ENCODE assay signal across 8 cellular contexts in genomic region chr18:5057348-5058012, GRCh38.
DNase-seq lines count a peak whose midpoint lies in the region; ATAC-seq and TF ChIP-seq lines count a peak whose summit lies in the region.

No MANE protein-coding gene starts in this region.

- no peaks in the 10 kb centered on the region for H3K9me3 Mint-ChIP-seq in activated naive CD8-positive, alpha-beta T cell treated with anti-CD3 and anti-CD28 coated beads, Interleukin-2, amount 50 U/mL, for 24 hours

- TF ChIP-seq CTCF in KMS-11 (conservative IDR thresholded peaks at IDR 0.05; ENCODE audit: low read depth, low read length), result peak; percentile 87
- peak; percentile 54 to 77 for TF ChIP-seq CTCF in right atrium auricular region (IDR thresholded peaks at IDR 0.05)
- TF ChIP-seq CTCF in gastrocnemius medialis (IDR thresholded peaks at IDR 0.05 in 4 of 5, conservative IDR thresholded peaks at IDR 0.05 in 1 of 5), result peak in 4 of 5 experiments; percentile 24 to 64 (median 44)

- in situ Hi-C loops in gastrocnemius medialis (cut with MboI; ENCODE audit: low sequenced_read_pairs in 4 of 4), result loop anchor here in 3 of 4 donors (5.0 to 25.0 kb wide), 2 partner anchors 945 kb away; no protein-coding TSS in a partner anchor

- DNase-seq in EL (peak; percentile 16), RPMI7951 (ENCODE audit: low read depth) (peak; percentile 31), right atrium auricular region (ENCODE audit: low spot score) (peak; percentile 69), gastrocnemius medialis (peak; percentile 14 to 17)
- DNase-seq in activated naive CD8-positive, alpha-beta T cell treated with anti-CD3 and anti-CD28 coated beads, Interleukin-2, amount 50 U/mL, for 24 hours, result peak; percentile 63

- intact Hi-C loops in gastrocnemius medialis (cut with DNase I; ENCODE audit: low total_unique reads), result no loop called here

- H3K36me3 ChIP-seq in KMS-11 (ENCODE audit: insufficient read depth) (no peaks in the 10 kb centered on the region), right atrium auricular region (no peaks in the 10 kb centered on the region), gastrocnemius medialis (no peaks in the 10 kb centered on the region)

- H2AFZ ChIP-seq in KMS-11 (ENCODE audit: low read depth), result peak overlapping the region; percentile 8; the same call in 1 of the 2 replicates

- H3K4me3 ChIP-seq in KMS-11 (IDR thresholded peaks at IDR 0.05; ENCODE audit: insufficient read depth, low read depth, low read length) (no peak overlapping the region), right atrium auricular region (no peak overlapping the region), gastrocnemius medialis (no peak overlapping the region)

- no peaks in the 10 kb centered on the region for H4K20me1 ChIP-seq in KMS-11 (ENCODE audit: insufficient read depth)

- no peaks in the 10 kb centered on the region for H3K9me3 ChIP-seq in right atrium auricular region
- H3K9me3 ChIP-seq in gastrocnemius medialis, result no peaks in the 10 kb centered on the region

- no peaks in the 10 kb centered on the region for H3K36me3 Mint-ChIP-seq in activated naive CD8-positive, alpha-beta T cell treated with anti-CD3 and anti-CD28 coated beads, Interleukin-2, amount 50 U/mL, for 24 hours (ENCODE audit: low read depth)

- ATAC-seq in GM21576 (IDR thresholded peaks at IDR 0.05; ENCODE audit: unreplicated experiment), result peak; percentile 68
- ATAC-seq in activated naive CD8-positive, alpha-beta T cell treated with anti-CD3 and anti-CD28 coated beads, Interleukin-2, amount 50 U/mL, for 24 hours, result peak; percentile 51
- ATAC-seq in gastrocnemius medialis, result no peak
- ATAC-seq in GM21737 (IDR thresholded peaks at IDR 0.05; ENCODE audit: unreplicated experiment), result no peak

- TF ChIP-seq POLR2A in gastrocnemius medialis (IDR thresholded peaks at IDR 0.05), result no peak

- H3K27me3 ChIP-seq in KMS-11 (ENCODE audit: insufficient read depth, low read depth) (no peaks in the 10 kb centered on the region), right atrium auricular region (no peaks in the 10 kb centered on the region), gastrocnemius medialis (no peaks in the 10 kb centered on the region)

- H3K27ac ChIP-seq in KMS-11 (no peak overlapping the region), right atrium auricular region (no peak overlapping the region), gastrocnemius medialis (no peak overlapping the region)

- no peak overlapping the region for H3K4me3 Mint-ChIP-seq in activated naive CD8-positive, alpha-beta T cell treated with anti-CD3 and anti-CD28 coated beads, Interleukin-2, amount 50 U/mL, for 24 hours

- H3K4me2 ChIP-seq in KMS-11, result peak overlapping the region; percentile 13; the same call in 1 of the 2 replicates

- H3K4me1 Mint-ChIP-seq in activated naive CD8-positive, alpha-beta T cell treated with anti-CD3 and anti-CD28 coated beads, Interleukin-2, amount 50 U/mL, for 24 hours, result peaks cover 20% of the 10 kb centered on the region

- H3K4me1 ChIP-seq in KMS-11 (ENCODE audit: low read depth, poor library complexity, severe bottlenecking) (no peaks in the 10 kb centered on the region), right atrium auricular region (no peaks in the 10 kb centered on the region), gastrocnemius medialis (no peaks in the 10 kb centered on the region)

- H3K79me2 ChIP-seq in KMS-11 (ENCODE audit: insufficient read depth, low read depth), result no peaks in the 10 kb centered on the region

- H3K9ac ChIP-seq in KMS-11, result no peak overlapping the region

- H3K27ac Mint-ChIP-seq in activated naive CD8-positive, alpha-beta T cell treated with anti-CD3 and anti-CD28 coated beads, Interleukin-2, amount 50 U/mL, for 24 hours, result no peak overlapping the region

- peaks cover 9% of the 10 kb centered on the region for H3K27me3 Mint-ChIP-seq in activated naive CD8-positive, alpha-beta T cell treated with anti-CD3 and anti-CD28 coated beads, Interleukin-2, amount 50 U/mL, for 24 hours

Comparison
In these comparisons a context has a peak if more than half of its experiments do, and no peak if none do; other contexts are left out.
1. DNase-seq: peak in every context shown above with its lines; median percentile 69 in right atrium auricular region; 63 in activated naive CD8-positive, alpha-beta T cell treated with anti-CD3 and anti-CD28 coated beads, Interleukin-2, amount 50 U/mL, for 24 hours; 31 in RPMI7951; 16 in EL; 16 in gastrocnemius medialis.
2. ATAC-seq: peak in GM21576 (single experiment) and activated naive CD8-positive, alpha-beta T cell treated with anti-CD3 and anti-CD28 coated beads, Interleukin-2, amount 50 U/mL, for 24 hours (single experiment); none in gastrocnemius medialis (0 of 2) and GM21737 (single experiment).
3. Peak in every context shown above with its lines, with median percentiles within 50 percentile points of each other: CTCF ChIP-seq.